ENCODE assay signal across 28 cellular contexts in genomic region chr7:81036871-81037270, GRCh38.
"Had no signal": no experiment of that assay in that cellular context is flagged by ENCODE, and none has a peak within 500 bp of the region (broad histone marks: within the 10 kb centered on the region; RNA-seq: fewer than 3 reads in every experiment).

No MANE protein-coding gene starts in this region.

- DNase-seq: activated CD4-positive, alpha-beta T cell treated with anti-CD3 and anti-CD28 coated beads, Interleukin-2, amount 10 ng/mL, durations not matched to agents 24 days and 14 days; activated CD4-positive, alpha-beta T cell treated with anti-CD3 and anti-CD28 coated beads, Interleukin-2, amount 50 U/mL, for 4 hours; activated CD8-positive, alpha-beta T cell treated with anti-CD3 and anti-CD28 coated beads for 36 hours; activated effector memory CD4-positive, alpha-beta T cell treated with anti-CD3 and anti-CD28 coated beads, Interleukin-2, amount 50 U/mL, for 16 hours; activated naive CD4-positive, alpha-beta T cell; activated naive CD4-positive, alpha-beta T cell treated with anti-CD3 and anti-CD28 coated beads, Interleukin-2, amount 50 U/mL, for 16 hours; activated naive CD8-positive, alpha-beta T cell treated with anti-CD3 and anti-CD28 coated beads for 36 hours; activated T-cell treated with anti-CD3 and anti-CD28 coated beads, Interleukin-2, amount 50 U/mL, for 1 hour; activated T-cell treated with anti-CD3 and anti-CD28 coated beads, Interleukin-2, amount 50 U/mL, for 72 hours; amniotic stem cell; aorta; brain microvascular endothelial cell; Kasumi-1; KG1; MG63; NCI-H1048; NCI-H1105 treated with DMSO at 0.1 percent for 48 hours; NCI-H1436 treated with DMSO at 0.1 percent for 48 hours; NCI-H1694 treated with DMSO at 0.1 percent for 48 hours; NCI-H2029; NCI-H345; NCI-H524 treated with DMSO at 0.1 percent for 48 hours; SHP77; SJCRH30 had no signal

- H3K9me3 ChIP-seq: MG63, SJCRH30 had no signal

- ATAC-seq: activated CD8-positive, alpha-beta T cell treated with anti-CD3 and anti-CD28 coated beads for 36 hours; activated T-cell treated with anti-CD3 and anti-CD28 coated beads, Interleukin-2, amount 50 U/mL, for 72 hours; activated T-helper 17 cell treated with anti-CD3 and anti-CD28 coated beads, Interleukin-2, amount 50 U/mL, for 72 hours; Panc1 had no signal

- H3K4me3 ChIP-seq: MG63, SJCRH30, SK-N-MC had no signal

- H3K27ac ChIP-seq: brain microvascular endothelial cell, SJCRH30, SK-N-MC had no signal

- H3K27me3 ChIP-seq: brain microvascular endothelial cell, MG63, SJCRH30 had no signal

- H3K36me3 ChIP-seq: brain microvascular endothelial cell, MG63, SJCRH30 had no signal

- FAIRE-seq: TTC549 had no signal

- H3K4me1 ChIP-seq: SJCRH30 had no signal
